In genomic region chr2:166364476-166365161, GRCh38 we compare ENCODE assay signal across 30 cellular contexts. TPM values are rescaled to one million over a fixed set of nuclear protein-coding genes. Genes with fewer than 3 reads are reported as not detected.
"Had no signal": no experiment of that assay in that cellular context is flagged by ENCODE, and none has a peak within 500 bp of the region (broad histone marks: within the 10 kb centered on the region; RNA-seq: fewer than 3 reads in every experiment).

No MANE protein-coding gene starts in this region.

- H3K27me3 ChIP-seq: brain microvascular endothelial cell, esophagus muscularis mucosa, gastrocnemius medialis, heart left ventricle had no signal

- H3K4me1 ChIP-seq: esophagus muscularis mucosa, foreskin keratinocyte, gastrocnemius medialis, heart left ventricle had no signal

- H3K9me3 ChIP-seq: esophagus muscularis mucosa, gastrocnemius medialis, heart left ventricle had no signal

- H3K4me3 ChIP-seq: coronary artery, dorsolateral prefrontal cortex, esophagus muscularis mucosa, gastrocnemius medialis, heart left ventricle had no signal

- ATAC-seq: activated CD4-positive, CD25-positive, alpha-beta regulatory T cell treated with anti-CD3 and anti-CD28 coated beads, Interleukin-2, amount 50 U/mL, for 24 hours; activated CD8-positive, alpha-beta T cell treated with anti-CD3 and anti-CD28 coated beads for 36 hours; activated T-cell treated with anti-CD3 and anti-CD28 coated beads, Interleukin-2, amount 50 U/mL, for 4 hours; activated T-helper 17 cell treated with anti-CD3 and anti-CD28 coated beads, Interleukin-2, amount 50 U/mL, for 72 hours; foreskin keratinocyte; gastrocnemius medialis; heart left ventricle had no signal

- H3K27ac ChIP-seq: brain microvascular endothelial cell, coronary artery, dorsolateral prefrontal cortex, esophagus muscularis mucosa, foreskin keratinocyte, gastrocnemius medialis, heart left ventricle, WERI-Rb-1 had no signal

- H3K36me3 ChIP-seq: brain microvascular endothelial cell, esophagus muscularis mucosa, gastrocnemius medialis, heart left ventricle, WERI-Rb-1 had no signal

- FAIRE-seq: astrocyte, bronchial epithelial cell had no signal

- DNase-seq: activated B cell treated with CpG ODN at 0.5 μM for 24 hours; activated CD4-positive, alpha-beta T cell treated with anti-CD3 and anti-CD28 coated beads for 48 hours; activated CD4-positive, alpha-beta T cell treated with anti-CD3 and anti-CD28 coated beads, Interleukin-2, amount 50 U/mL, for 1 hour; activated CD4-positive, alpha-beta T cell treated with anti-CD3 and anti-CD28 coated beads, Interleukin-2, amount 50 U/mL, for 48 hours; activated CD8-positive, alpha-beta memory T cell treated with anti-CD3 and anti-CD28 coated beads for 24 hours; activated CD8-positive, alpha-beta T cell treated with anti-CD3 and anti-CD28 coated beads for 36 hours; activated effector memory CD4-positive, alpha-beta T cell treated with Interleukin-2 at 50 U/mL for 16 hours; activated gamma-delta T cell treated with Interleukin-2 at 50 U/mL for 16 hours; activated naive CD4-positive, alpha-beta T cell treated with anti-CD3 and anti-CD28 coated beads, Interleukin-2, amount 50 U/mL, for 16 hours; activated naive CD4-positive, alpha-beta T cell treated with Interleukin-2 at 50 U/mL for 16 hours; activated T-cell treated with anti-CD3 and anti-CD28 coated beads, Interleukin-2, amount 50 U/mL, for 4 hours; amniotic stem cell; anterior cingulate cortex; brain microvascular endothelial cell; dorsolateral prefrontal cortex; effector memory CD4-positive, alpha-beta T cell; endodermal cell; erythroblast; foreskin keratinocyte; gastrocnemius medialis; glutamatergic neuron; heart left ventricle; T1000; WERI-Rb-1 had no signal

RNA-seq across cellular contexts. Expression of gene SCN9A, which starts 11.1 kb away (rescaled TPM):
- total RNA-seq: activated B cell treated with CpG ODN at 0.5 μM for 24 hours; activated CD8-positive, alpha-beta T cell treated with anti-CD3 and anti-CD28 coated beads for 36 hours; activated T-helper 17 cell treated with anti-CD3 and anti-CD28 coated beads, Interleukin-2, amount 50 U/mL, for 72 hours had no signal
